In genomic region chr11:37502202-37502601, GRCh38 we compare ENCODE assay signal across 2 cellular contexts.
TF ChIP-seq lines count a peak whose summit lies in the region.

No MANE protein-coding gene starts in this region.

TF ChIP-seq in SK-N-SH, 30 proteins besides CTCF, POLR2A, EP300 and RAD21 (continued from another document):
- TF ChIP-seq, protein P1, sequence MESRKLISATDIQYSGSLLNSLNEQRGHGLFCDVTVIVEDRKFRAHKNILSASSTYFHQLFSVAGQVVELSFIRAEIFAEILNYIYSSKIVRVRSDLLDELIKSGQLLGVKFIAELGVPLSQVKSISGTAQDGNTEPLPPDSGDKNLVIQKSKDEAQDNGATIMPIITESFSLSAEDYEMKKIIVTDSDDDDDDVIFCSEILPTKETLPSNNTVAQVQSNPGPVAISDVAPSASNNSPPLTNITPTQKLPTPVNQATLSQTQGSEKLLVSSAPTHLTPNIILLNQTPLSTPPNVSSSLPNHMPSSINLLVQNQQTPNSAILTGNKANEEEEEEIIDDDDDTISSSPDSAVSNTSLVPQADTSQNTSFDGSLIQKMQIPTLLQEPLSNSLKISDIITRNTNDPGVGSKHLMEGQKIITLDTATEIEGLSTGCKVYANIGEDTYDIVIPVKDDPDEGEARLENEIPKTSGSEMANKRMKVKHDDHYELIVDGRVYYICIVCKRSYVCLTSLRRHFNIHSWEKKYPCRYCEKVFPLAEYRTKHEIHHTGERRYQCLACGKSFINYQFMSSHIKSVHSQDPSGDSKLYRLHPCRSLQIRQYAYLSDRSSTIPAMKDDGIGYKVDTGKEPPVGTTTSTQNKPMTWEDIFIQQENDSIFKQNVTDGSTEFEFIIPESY (IDR thresholded peaks at IDR 0.05; ENCODE audit: borderline replicate concordance, low read depth): no peak

TF ChIP-seq in SK-N-SH treated with all-trans-retinoic acid at 6 μM for 48 hours, 23 proteins besides CTCF, POLR2A, EP300 and RAD21 (continued from another document):
- TF ChIP-seq, protein P2, sequence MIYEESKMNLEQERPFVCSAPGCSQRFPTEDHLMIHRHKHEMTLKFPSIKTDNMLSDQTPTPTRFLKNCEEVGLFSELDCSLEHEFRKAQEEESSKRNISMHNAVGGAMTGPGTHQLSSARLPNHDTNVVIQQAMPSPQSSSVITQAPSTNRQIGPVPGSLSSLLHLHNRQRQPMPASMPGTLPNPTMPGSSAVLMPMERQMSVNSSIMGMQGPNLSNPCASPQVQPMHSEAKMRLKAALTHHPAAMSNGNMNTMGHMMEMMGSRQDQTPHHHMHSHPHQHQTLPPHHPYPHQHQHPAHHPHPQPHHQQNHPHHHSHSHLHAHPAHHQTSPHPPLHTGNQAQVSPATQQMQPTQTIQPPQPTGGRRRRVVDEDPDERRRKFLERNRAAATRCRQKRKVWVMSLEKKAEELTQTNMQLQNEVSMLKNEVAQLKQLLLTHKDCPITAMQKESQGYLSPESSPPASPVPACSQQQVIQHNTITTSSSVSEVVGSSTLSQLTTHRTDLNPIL (CRISPR knock-in tag; IDR thresholded peaks at IDR 0.05; ENCODE audit: low read depth): no peak
- TF ChIP-seq ZNF8 (CRISPR knock-in tag; IDR thresholded peaks at IDR 0.05): no peak
- no peak for TF ChIP-seq TSHZ2 (CRISPR knock-in tag; IDR thresholded peaks at IDR 0.05)
- no peak for TF ChIP-seq BACH2 (CRISPR knock-in tag; IDR thresholded peaks at IDR 0.05; ENCODE audit: borderline replicate concordance)
- TF ChIP-seq PPARA (CRISPR knock-in tag; IDR thresholded peaks at IDR 0.05; ENCODE audit: borderline replicate concordance): no peak
- TF ChIP-seq OSR1 (CRISPR knock-in tag; IDR thresholded peaks at IDR 0.05): no peak
- no peak for TF ChIP-seq ZC3H10 (CRISPR knock-in tag; IDR thresholded peaks at IDR 0.05)
